8 cellular contexts compared by ENCODE assay signal in the genomic region with DNA sequence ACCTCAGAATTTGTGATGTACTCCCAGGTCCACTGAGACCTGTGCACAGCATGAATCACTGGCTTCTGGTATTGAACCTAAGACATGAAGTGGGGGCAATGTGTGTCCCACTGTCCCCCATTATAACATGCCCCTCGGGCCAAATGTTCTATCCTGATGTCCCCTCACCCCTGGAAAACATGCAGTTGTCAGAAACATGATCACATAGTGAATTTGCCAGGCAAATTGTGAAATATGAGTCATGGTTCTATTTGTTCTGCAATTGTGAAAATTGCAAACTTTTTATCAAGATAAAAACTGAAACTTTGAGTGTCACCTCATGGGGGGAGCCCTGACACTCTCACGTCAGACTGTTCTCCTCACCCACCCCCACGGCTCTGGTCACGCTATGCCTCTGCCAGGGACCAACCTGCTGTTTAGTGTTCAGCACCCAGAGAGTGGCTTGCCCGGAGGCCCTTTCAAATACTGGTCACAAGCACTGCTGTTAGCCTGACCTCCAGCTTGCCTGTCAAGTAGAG.
A peak's percentile ranks its signal among the peaks of the same experiment; 100 is the strongest.
DNase-seq lines count a peak whose midpoint lies in the region; ATAC-seq and TF ChIP-seq lines count a peak whose summit lies in the region.

No MANE protein-coding gene starts in this region.

- peak; percentile 75 for ATAC-seq in GM21619 (IDR thresholded peaks at IDR 0.05; ENCODE audit: unreplicated experiment)

- peaks cover 2% of the 10 kb centered on the region for H3K36me3 Mint-ChIP-seq in activated T-helper 2 cell treated with anti-CD3 and anti-CD28 coated beads, Interferon-gamma antibody, Interleukin-2, Interleukin-4, amounts not matched to agents 10 μg/mL and 5 μg/mL and 100 μg/mL, durations not matched to agents 14 hours and 24 hours and 36 hours (ENCODE audit: low read depth)

- H3K27ac Mint-ChIP-seq in activated T-helper 2 cell treated with anti-CD3 and anti-CD28 coated beads, Interferon-gamma antibody, Interleukin-2, Interleukin-4, amounts not matched to agents 10 μg/mL and 5 μg/mL and 100 μg/mL, durations not matched to agents 14 hours and 24 hours and 36 hours, result no peak overlapping the region

- no peaks in the 10 kb centered on the region for H3K9me3 Mint-ChIP-seq in activated T-helper 2 cell treated with anti-CD3 and anti-CD28 coated beads, Interferon-gamma antibody, Interleukin-2, Interleukin-4, amounts not matched to agents 10 μg/mL and 5 μg/mL and 100 μg/mL, durations not matched to agents 14 hours and 24 hours and 36 hours

- H3K27me3 Mint-ChIP-seq in activated T-helper 2 cell treated with anti-CD3 and anti-CD28 coated beads, Interferon-gamma antibody, Interleukin-2, Interleukin-4, amounts not matched to agents 10 μg/mL and 5 μg/mL and 100 μg/mL, durations not matched to agents 14 hours and 24 hours and 36 hours (ENCODE audit: low read depth), result no peaks in the 10 kb centered on the region

- TF ChIP-seq CTCF in GM10266 (IDR thresholded peaks at IDR 0.05; ENCODE audit: control insufficient read depth, insufficient read depth, low read depth, missing control alignments), result no peak

- peak overlapping the region; percentile 20 for H3K4me3 Mint-ChIP-seq in activated T-helper 2 cell treated with anti-CD3 and anti-CD28 coated beads, Interferon-gamma antibody, Interleukin-2, Interleukin-4, amounts not matched to agents 10 μg/mL and 5 μg/mL and 100 μg/mL, durations not matched to agents 14 hours and 24 hours and 36 hours (ENCODE audit: low read depth)

- intact Hi-C loops in activated T-helper 2 cell treated with anti-CD3 and anti-CD28 coated beads, Interferon-gamma antibody, Interleukin-2, Interleukin-4, amounts not matched to agents 10 μg/mL and 5 μg/mL and 100 μg/mL, durations not matched to agents 14 hours and 24 hours and 36 hours (cut with micrococcal nuclease), result loop anchor here (1.0 to 10.0 kb wide), 17 partner anchors 27 to 1236 kb away; partner anchors contain the start of gene SUPT3H

- DNase-seq in GM10266 (ENCODE audit: extremely low spot score) (peak; percentile 54), LHCN-M2 (ENCODE audit: low read depth) (peak; percentile 88), HEK293T (ENCODE audit: extremely low spot score) (no peak), UCSD-AML1 (lab: John Stamatoyannopoulos, UW; ENCODE audit: unreplicated experiment) (no peak), SW 1271 (lab: John Stamatoyannopoulos, UW) (no peak)
- DNase-seq in activated T-helper 2 cell treated with anti-CD3 and anti-CD28 coated beads, Interferon-gamma antibody, Interleukin-2, Interleukin-4, amounts not matched to agents 10 μg/mL and 5 μg/mL and 100 μg/mL, durations not matched to agents 14 hours and 24 hours and 36 hours (ENCODE audit: low spot score), result peak; percentile 77
- peak; percentile 71 to 93 (median 80) for DNase-seq in stimulated activated CD4-positive, alpha-beta T cell treated with anti-CD3 and anti-CD28 coated beads, Interleukin-1b, Interleukin-23, amount 100 ng/mL, for 24 hours (ENCODE audit: low read depth in 4 of 4, low spot score in 1 of 4)

- H3K4me1 Mint-ChIP-seq in activated T-helper 2 cell treated with anti-CD3 and anti-CD28 coated beads, Interferon-gamma antibody, Interleukin-2, Interleukin-4, amounts not matched to agents 10 μg/mL and 5 μg/mL and 100 μg/mL, durations not matched to agents 14 hours and 24 hours and 36 hours (ENCODE audit: low read depth), result peaks cover 57% of the 10 kb centered on the region

- POLR2A ChIA-PET in HEK293T (lab: Yijun Ruan, JAX), result no interaction called here

- CTCF ChIA-PET in HEK293T (lab: Yijun Ruan, JAX), result no interaction called here

TF ChIP-seq in HEK293T, 16 proteins besides CTCF, POLR2A, EP300 and RAD21:
- no peak for TF ChIP-seq BHLHE40 (IDR thresholded peaks at IDR 0.05; ENCODE audit: borderline replicate concordance)

Comparison
In these comparisons a context has a peak if more than half of its experiments do, and no peak if none do; other contexts are left out.
1. DNase-seq: peak in GM10266 (single experiment), LHCN-M2 (single experiment), activated T-helper 2 cell treated with anti-CD3 and anti-CD28 coated beads, Interferon-gamma antibody, Interleukin-2, Interleukin-4, amounts not matched to agents 10 μg/mL and 5 μg/mL and 100 μg/mL, durations not matched to agents 14 hours and 24 hours and 36 hours (single experiment) and stimulated activated CD4-positive, alpha-beta T cell treated with anti-CD3 and anti-CD28 coated beads, Interleukin-1b, Interleukin-23, amount 100 ng/mL, for 24 hours (4 of 4); none in HEK293T (single experiment), UCSD-AML1 (single experiment) and SW 1271 (0 of 2).